In the genomic region with DNA sequence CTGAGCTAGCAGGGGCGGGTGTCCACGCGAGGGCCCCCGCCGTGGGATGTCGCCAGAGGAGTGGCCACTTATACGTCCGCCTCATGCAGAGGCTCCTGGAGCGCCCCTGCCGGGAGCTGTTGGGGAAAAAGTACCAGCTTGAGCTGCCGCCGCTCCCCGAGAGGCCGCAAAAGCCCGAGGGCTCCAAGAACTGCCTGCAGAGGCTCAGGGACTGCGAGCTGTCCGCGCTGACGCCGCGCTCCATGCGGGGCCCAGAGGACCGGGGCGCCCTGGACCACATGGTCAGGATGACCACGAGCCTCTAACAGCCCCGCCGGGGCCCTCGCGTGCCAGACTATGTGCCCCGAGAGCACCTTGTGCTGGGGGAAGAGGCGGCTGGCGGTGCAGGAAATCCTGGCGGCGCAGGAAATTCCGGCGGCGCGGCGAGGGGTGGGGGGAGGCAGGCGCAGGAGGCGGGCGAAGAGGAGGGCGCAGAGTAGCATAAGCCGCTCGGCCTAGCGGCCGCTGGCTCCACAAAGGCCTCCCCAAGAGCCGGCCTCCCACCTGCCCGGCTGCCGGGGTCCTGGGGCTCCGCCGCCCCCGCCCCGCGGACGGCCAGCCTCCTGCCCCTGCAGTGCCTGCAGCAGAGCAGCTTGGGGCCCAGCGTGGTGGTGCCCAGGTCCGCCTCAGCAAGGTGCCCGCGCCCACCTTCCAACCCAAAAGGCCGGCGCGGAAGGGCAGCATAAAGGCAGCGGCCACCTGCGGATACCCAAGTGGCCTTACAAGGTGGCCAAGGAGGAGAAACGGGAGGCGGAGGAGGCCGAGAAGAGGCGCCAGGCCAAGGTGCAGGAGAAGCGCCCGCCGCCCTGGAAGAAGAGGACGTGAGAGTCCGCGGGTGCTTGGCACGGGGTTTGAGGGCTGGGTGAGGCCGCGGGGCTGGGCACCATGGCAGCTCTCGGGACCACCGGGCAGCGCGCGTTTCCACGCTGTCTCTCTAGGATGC, we compare ENCODE assay signal across 8 cellular contexts. TPM values are rescaled to one million over a fixed set of nuclear protein-coding genes. Genes with fewer than 3 reads are reported as not detected.
DNase-seq lines count a peak whose midpoint lies in the region; TF ChIP-seq lines count a peak whose summit lies in the region.

No MANE protein-coding gene starts in this region.

- POLR2A ChIA-PET in OCI-LY7 (lab: Charles Lee): no interaction called here

- H3K9me3 ChIP-seq in DOHH2 (ENCODE audit: control insufficient read depth, insufficient read depth, low read length) (no peaks in the 10 kb centered on the region), GM23248 (ENCODE audit: low read depth) (no peaks in the 10 kb centered on the region), duodenal mucosa (ENCODE audit: control insufficient read depth in 1 of 2, low read length in 2 of 2) (no peaks in the 10 kb centered on the region), mucosa of stomach (ENCODE audit: control insufficient read depth, low read length) (no peaks in the 10 kb centered on the region), OCI-LY7 (ENCODE audit: low read length) (no peaks in the 10 kb centered on the region)

- WGBS in GM23248 (ENCODE audit: low coverage in 1 of 2, low lambda C conversion rate in 2 of 2, missing lambda C conversion rate in 2 of 2), 2 experiments: 2 to 4% methylated on average over 79 to 80 of the region's 84 CpGs

- H3K4me3 ChIP-seq in DOHH2 (ENCODE audit: low read length) (peak overlapping the region; percentile 42), GM23248 (peak overlapping the region; percentile 91), duodenal mucosa (ENCODE audit: low read depth in 1 of 2, low read length in 2 of 2) (peak overlapping the region; percentile 79 to 80), mucosa of stomach (ENCODE audit: low read length) (peak overlapping the region; percentile 60), OCI-LY7 (ENCODE audit: low read depth, low read length, poor library complexity, severe bottlenecking) (no peak overlapping the region)

- H3K9me2 ChIP-seq in DOHH2 (replicated peaks; ENCODE audit: control insufficient read depth, low read length) (no peaks in the 10 kb centered on the region), GM23248 (ENCODE audit: insufficient read depth) (no peaks in the 10 kb centered on the region), OCI-LY7 (ENCODE audit: insufficient read depth, low read length) (no peaks in the 10 kb centered on the region)

- H4K20me1 ChIP-seq in DOHH2 (ENCODE audit: control insufficient read depth, insufficient read depth, low read depth, low read length) (no peaks in the 10 kb centered on the region), GM23248 (ENCODE audit: insufficient read depth) (no peaks in the 10 kb centered on the region), OCI-LY7 (ENCODE audit: insufficient read depth, low read length) (no peaks in the 10 kb centered on the region)

- DNase-seq in GM23248 (peak; percentile 90), NCI-H1930 (lab: John Stamatoyannopoulos, UW) (peak; percentile 47 to 69), OCI-LY7 (ENCODE audit: low spot score) (no peak)
- DNase-seq in activated CD4-positive, alpha-beta T cell treated with anti-CD3 and anti-CD28 coated beads, Interleukin-2, amount 50 U/mL, for 48 hours: peak; percentile 74 to 75
- DNase-seq in stimulated activated naive CD4-positive, alpha-beta T cell treated with Interleukin-2 at 50 U/mL for 16 hours (lab: John Stamatoyannopoulos, UW): peak; percentile 32

- BruUV-seq in OCI-LY7 (replicated peaks; lab: Mats Ljungman, UMichigan): no TSS peak

- H3F3A ChIP-seq in DOHH2 (ENCODE audit: control insufficient read depth, insufficient read depth): no peaks in the 10 kb centered on the region
- peaks cover 16% of the 10 kb centered on the region; the same call in 1 of the 2 replicates for H3F3A ChIP-seq in GM23248 (ENCODE audit: insufficient read depth)

- TF ChIP-seq CTCF in DOHH2 (IDR thresholded peaks at IDR 0.05; ENCODE audit: low read depth, low read length, poor library complexity, severe bottlenecking) (no peak), OCI-LY7 (conservative IDR thresholded peaks at IDR 0.05; ENCODE audit: low read length) (no peak)

- H3K9ac ChIP-seq in GM23248 (peak overlapping the region; percentile 83), duodenal mucosa (ENCODE audit: low read depth in 1 of 2, low read length in 2 of 2) (peak overlapping the region; percentile 72 to 74), mucosa of stomach (ENCODE audit: low read length) (peak overlapping the region; percentile 80)

- peak overlapping the region; percentile 96 for H2AFZ ChIP-seq in GM23248
- no peak overlapping the region for H2AFZ ChIP-seq in OCI-LY7 (ENCODE audit: low read length)

- H3K79me2 ChIP-seq in DOHH2 (ENCODE audit: control insufficient read depth, low read length) (no peaks in the 10 kb centered on the region), GM23248 (ENCODE audit: insufficient read depth) (peaks cover 42% of the 10 kb centered on the region), OCI-LY7 (ENCODE audit: insufficient read depth, low read depth, low read length) (no peaks in the 10 kb centered on the region)

- H3K4me2 ChIP-seq in DOHH2 (ENCODE audit: low read length): peak overlapping the region; percentile 30; the same call in 1 of the 2 replicates
- H3K4me2 ChIP-seq in GM23248 (ENCODE audit: unreplicated experiment): peak overlapping the region; percentile 82
- H3K4me2 ChIP-seq in OCI-LY7 (ENCODE audit: low read length): no peak overlapping the region

- 0 out of 2 replicates have a peak, but pooled peaks cover 3% of the 10 kb centered on the region for H3K27me3 ChIP-seq in DOHH2 (ENCODE audit: control insufficient read depth, low read length)
- no peaks in the 10 kb centered on the region for H3K27me3 ChIP-seq in GM23248 (replicated peaks; ENCODE audit: insufficient read depth)
- no peaks in the 10 kb centered on the region for H3K27me3 ChIP-seq in duodenal mucosa (ENCODE audit: control insufficient read depth in 1 of 2, insufficient read depth in 2 of 2, low read length in 2 of 2)
- no peaks in the 10 kb centered on the region for H3K27me3 ChIP-seq in mucosa of stomach (ENCODE audit: control insufficient read depth, insufficient read depth, low read length)

- H3K4me1 ChIP-seq in DOHH2 (ENCODE audit: control insufficient read depth, low read length) (no peaks in the 10 kb centered on the region), GM23248 (ENCODE audit: insufficient read depth) (peaks cover 28% of the 10 kb centered on the region), duodenal mucosa (ENCODE audit: control insufficient read depth in 1 of 2, insufficient read depth in 2 of 2, low read length in 2 of 2) (peaks cover 0 to 15% of the 10 kb centered on the region in 2 donors), mucosa of stomach (ENCODE audit: control insufficient read depth, insufficient read depth, low read length) (peaks cover 15% of the 10 kb centered on the region), OCI-LY7 (ENCODE audit: insufficient read depth, low read length, poor library complexity, severe bottlenecking) (no peaks in the 10 kb centered on the region)

- CTCF ChIA-PET in OCI-LY7 (lab: Charles Lee; ENCODE audit: unreplicated experiment): no interaction called here

- in situ Hi-C loops in GM23248 (cut with MboI): no loop called here

- intact Hi-C loops in OCI-LY7 (cut with micrococcal nuclease; ENCODE audit: unreplicated experiment): no loop called here

- H3K36me3 ChIP-seq in DOHH2 (ENCODE audit: control insufficient read depth, low read length): no peaks in the 10 kb centered on the region
- H3K36me3 ChIP-seq in GM23248 (ENCODE audit: low read depth): no peaks in the 10 kb centered on the region
- peaks cover 0 to 16% of the 10 kb centered on the region in 2 donors for H3K36me3 ChIP-seq in duodenal mucosa (ENCODE audit: control insufficient read depth in 1 of 2, insufficient read depth in 2 of 2, low read length in 2 of 2)
- no peaks in the 10 kb centered on the region for H3K36me3 ChIP-seq in mucosa of stomach (ENCODE audit: control insufficient read depth, insufficient read depth, low read length)
- H3K36me3 ChIP-seq in OCI-LY7 (ENCODE audit: insufficient read depth, low read length): no peaks in the 10 kb centered on the region

- no peak overlapping the region for H3K27ac ChIP-seq in DOHH2 (ENCODE audit: low read depth, low read length)
- H3K27ac ChIP-seq in GM23248: peak overlapping the region; percentile 40
- peak overlapping the region; percentile 56 for H3K27ac ChIP-seq in duodenal mucosa (ENCODE audit: low read depth, low read length)
- no peak overlapping the region for H3K27ac ChIP-seq in OCI-LY7 (ENCODE audit: low read depth, low read length, poor library complexity, severe bottlenecking)

RNA-seq across cellular contexts. Expression of a gene that starts 42.1 kb away (rescaled TPM):
- not detected in 2 replicates for total RNA-seq in GM23248 (2014; rRNA removed; shearing (Covaris generic))
- polyA plus RNA-seq in GM23248 (2016; fragmentation: Nextera tagmentation; extraction: Ambion mirVana): not detected in 2 replicates
- total RNA-seq in OCI-LY7 (2014; rRNA removed; shearing (Covaris generic)): not detected in 2 replicates
- 0.34 TPM in 1 of 2 replicates, not detected in the other for total RNA-seq in OCI-LY7 (2022)

Comparison
In these comparisons a context has a peak if more than half of its experiments do, and no peak if none do; other contexts are left out.
1. H3K27ac ChIP-seq: peak in GM23248 (single experiment) and duodenal mucosa (single experiment); none in DOHH2 (single experiment) and OCI-LY7 (single experiment).
2. Peak in every context shown above with its lines, with median percentiles within 50 percentile points of each other: H3K9ac ChIP-seq.